In genomic region chrX:101391831-101392230, GRCh38 we compare ENCODE assay signal across 8 cellular contexts. TPM values are rescaled to one million over a fixed set of nuclear protein-coding genes. Genes with fewer than 3 reads are reported as not detected.
A peak's percentile ranks its signal among the peaks of the same experiment; 100 is the strongest.
DNase-seq lines count a peak whose midpoint lies in the region; ATAC-seq, FAIRE-seq and TF ChIP-seq lines count a peak whose summit lies in the region.

No MANE protein-coding gene starts in this region.

- in situ Hi-C loops in HepG2 (cut with HindIII; ENCODE audit: extremely low pct_ligation_motif_present, low pct_unique_long_range_greater_than_20kb): no loop called here

- TF ChIP-seq CTCF in HepG2 (CRISPR knock-in tag; IDR thresholded peaks at IDR 0.05) (no peak), tibial nerve (IDR thresholded peaks at IDR 0.05) (no peak)

- POLR2A ChIA-PET in HepG2 (lab: Yijun Ruan, JAX): interaction anchor here (1.5 to 2.1 kb wide), 2 partner anchors 16 to 44 kb away, joined by 14 to 35 read pairs; partner anchors contain the start of genes GLA, HNRNPH2 and TIMM8A

- H3K9ac ChIP-seq in HepG2 (ENCODE audit: insufficient read depth, low read depth, low read length): peak overlapping the region; percentile 84

- intact Hi-C loops in HepG2 (cut with micrococcal nuclease; ENCODE audit: unreplicated experiment): loop anchor here (2.0 to 5.0 kb wide), 2 partner anchors 15 to 45 kb away; partner anchors contain the start of genes GLA and TIMM8A

- no peak for DNase-seq in activated T-cell treated with anti-CD3 and anti-CD28 coated beads, Interleukin-2, amount 50 U/mL, for 4 hours
- DNase-seq in activated T-cell treated with anti-CD3 and anti-CD28 coated beads, Interleukin-2, amount 50 U/mL, for 1 hour: no peak
- no peak for DNase-seq in activated naive CD8-positive, alpha-beta T cell treated with anti-CD3 and anti-CD28 coated beads, Interleukin-2, amount 50 U/mL, for 24 hours
- no peak for DNase-seq in HepG2 (ENCODE audit: low spot score)
- DNase-seq in tibial nerve (ENCODE audit: low spot score in 2 of 2): no peak
- no peak for DNase-seq in HCEC 1CT
- no peak for DNase-seq in GM19239 (ENCODE audit: insufficient read length, low spot score)
- no peak for DNase-seq in NCI-H524 (lab: John Stamatoyannopoulos, UW)

- peaks cover 34% of the 10 kb centered on the region for H3K36me3 Mint-ChIP-seq in activated T-cell treated with anti-CD3 and anti-CD28 coated beads, Interleukin-2, amount 50 U/mL, for 4 hours (ENCODE audit: insufficient read depth)
- peaks cover 40% of the 10 kb centered on the region for H3K36me3 Mint-ChIP-seq in activated naive CD8-positive, alpha-beta T cell treated with anti-CD3 and anti-CD28 coated beads, Interleukin-2, amount 50 U/mL, for 24 hours (ENCODE audit: low read depth)

- H3K36me3 ChIP-seq in HepG2 (replicated peaks in 1 of 2; ENCODE audit: control insufficient read depth in 1 of 2, insufficient read depth in 2 of 2, low read length in 2 of 2): peaks cover 0 to 4% of the 10 kb centered on the region in 2 experiments; a peak in 2 of 5 replicates
- H3K36me3 ChIP-seq in tibial nerve: no peaks in the 10 kb centered on the region

- no peaks in the 10 kb centered on the region for H3K9me3 Mint-ChIP-seq in activated T-cell treated with anti-CD3 and anti-CD28 coated beads, Interleukin-2, amount 50 U/mL, for 4 hours
- no peaks in the 10 kb centered on the region for H3K9me3 Mint-ChIP-seq in activated naive CD8-positive, alpha-beta T cell treated with anti-CD3 and anti-CD28 coated beads, Interleukin-2, amount 50 U/mL, for 24 hours

- TF ChIP-seq EP300 in HepG2 (IDR thresholded peaks at IDR 0.05; ENCODE audit: low read depth in 2 of 2, low read length in 2 of 2) (no peak), HepG2 (CRISPR knock-in tag; IDR thresholded peaks at IDR 0.05; ENCODE audit: borderline replicate concordance) (no peak), tibial nerve (IDR thresholded peaks at IDR 0.05) (no peak)

- CTCF ChIA-PET in HepG2 (lab: Yijun Ruan, JAX; ENCODE audit: low intra/inter-chr PET ratio, low total read pairs): no interaction called here

- peak; percentile 47 for FAIRE-seq in HepG2 (lab: Jason Lieb, UNC)
- FAIRE-seq in GM19239 (lab: Jason Lieb, UNC): no peak

- H2AFZ ChIP-seq in HepG2 (ENCODE audit: low read length): no peak overlapping the region

- H3K4me3 ChIP-seq in HepG2 (replicated peaks in 1 of 3; ENCODE audit: insufficient read depth in 1 of 3, low read depth in 2 of 3, low read length in 3 of 3) (peak overlapping the region; percentile 69 to 78 (median 69); a peak in 4 of 6 replicates), tibial nerve (peak overlapping the region; percentile 33 to 58 (median 43))

- WGBS in HepG2 (ENCODE audit: low lambda C conversion rate): 34% methylated on average over 6 of the region's 6 CpGs
- WGBS in tibial nerve, 2 donors: 55 to 69% methylated on average over 6 of the region's 6 CpGs

- H3K4me3 Mint-ChIP-seq in activated T-cell treated with anti-CD3 and anti-CD28 coated beads, Interleukin-2, amount 50 U/mL, for 4 hours: peak overlapping the region; percentile 97
- peak overlapping the region; percentile 92 for H3K4me3 Mint-ChIP-seq in activated naive CD8-positive, alpha-beta T cell treated with anti-CD3 and anti-CD28 coated beads, Interleukin-2, amount 50 U/mL, for 24 hours

- no peaks in the 10 kb centered on the region for H4K20me1 ChIP-seq in HepG2 (ENCODE audit: insufficient read depth, low read length)

- H3K9me3 ChIP-seq in HepG2 (ENCODE audit: low read length) (no peaks in the 10 kb centered on the region), tibial nerve (no peaks in the 10 kb centered on the region)

- H3K4me1 Mint-ChIP-seq in activated T-cell treated with anti-CD3 and anti-CD28 coated beads, Interleukin-2, amount 50 U/mL, for 4 hours (ENCODE audit: low read depth): peaks cover 18% of the 10 kb centered on the region
- H3K4me1 Mint-ChIP-seq in activated naive CD8-positive, alpha-beta T cell treated with anti-CD3 and anti-CD28 coated beads, Interleukin-2, amount 50 U/mL, for 24 hours: peaks cover 25% of the 10 kb centered on the region

- no peak for ATAC-seq in activated T-cell treated with anti-CD3 and anti-CD28 coated beads, Interleukin-2, amount 50 U/mL, for 4 hours
- no peak for ATAC-seq in activated naive CD8-positive, alpha-beta T cell treated with anti-CD3 and anti-CD28 coated beads, Interleukin-2, amount 50 U/mL, for 24 hours
- ATAC-seq in HepG2: no peak

- TF ChIP-seq RAD21 in HepG2 (CRISPR knock-in tag; IDR thresholded peaks at IDR 0.05): no peak

- no peak for TF ChIP-seq POLR2A in HepG2 (IDR thresholded peaks at IDR 0.05; ENCODE audit: insufficient read depth in 1 of 2, low read depth in 2 of 2, low read length in 2 of 2)
- no peak for TF ChIP-seq POLR2A in tibial nerve (IDR thresholded peaks at IDR 0.05)

- peaks cover 23% of the 10 kb centered on the region for H3K4me1 ChIP-seq in HepG2 (ENCODE audit: insufficient read depth, low read length)
- peaks cover 0 to 15% (median 3%) of the 10 kb centered on the region in 4 donors for H3K4me1 ChIP-seq in tibial nerve

- H3K27ac ChIP-seq in HepG2 (ENCODE audit: extremely low read length, insufficient read depth, low read length) (peak overlapping the region; percentile 76), tibial nerve (peak overlapping the region in 3 of 4 donors; percentile 73 to 86 (median 81))

- H3K27me3 Mint-ChIP-seq in activated T-cell treated with anti-CD3 and anti-CD28 coated beads, Interleukin-2, amount 50 U/mL, for 4 hours (ENCODE audit: low read depth): no peaks in the 10 kb centered on the region
- H3K27me3 Mint-ChIP-seq in activated naive CD8-positive, alpha-beta T cell treated with anti-CD3 and anti-CD28 coated beads, Interleukin-2, amount 50 U/mL, for 24 hours: no peaks in the 10 kb centered on the region

- H3K79me2 ChIP-seq in HepG2 (ENCODE audit: insufficient read depth, low read length): peaks cover 18% of the 10 kb centered on the region

- peak overlapping the region; percentile 64 for H3K4me2 ChIP-seq in HepG2 (ENCODE audit: low read depth, low read length)

- no TSS peak for BruUV-seq in HepG2 (replicated peaks; lab: Mats Ljungman, UMichigan)

- no peaks in the 10 kb centered on the region; a peak in 1 of 5 replicates for H3K27me3 ChIP-seq in HepG2 (ENCODE audit: control insufficient read depth in 1 of 2, insufficient read depth in 2 of 2, low read length in 2 of 2)
- H3K27me3 ChIP-seq in tibial nerve: peaks cover 0 to 3% of the 10 kb centered on the region in 2 donors

- H3K27ac Mint-ChIP-seq in activated naive CD8-positive, alpha-beta T cell treated with anti-CD3 and anti-CD28 coated beads, Interleukin-2, amount 50 U/mL, for 24 hours: peak overlapping the region; percentile 98

RNA-seq across cellular contexts. Expression of gene RPL36A, which starts 1.0 kb away (rescaled TPM):
- total RNA-seq in activated T-cell treated with anti-CD3 and anti-CD28 coated beads, Interleukin-2, amount 50 U/mL, for 4 hours: 100 to 1,000 TPM; 451 to 525 (median 514) TPM
- 1,152 and 1,356 TPM in 2 replicates for total RNA-seq in HepG2 (2016; rRNA removed; fragmentation: Illumina TruSeq; extraction: Trizol)
- total RNA-seq in HepG2 (2016; cell fraction: cytosol; rRNA removed; fragmentation: Illumina TruSeq; extraction: Trizol; ENCODE audit: low read depth): 1,558 and 1,711 TPM in 2 replicates
- total RNA-seq in HepG2 (2016; cell fraction: insoluble cytoplasmic fraction; rRNA removed; fragmentation: Illumina TruSeq; extraction: Trizol): 1,145 and 1,463 TPM in 2 replicates
- 2,402 and 2,463 TPM in 2 replicates for total RNA-seq in HepG2 (2016; cell fraction: membrane; rRNA removed; fragmentation: Illumina TruSeq; extraction: Trizol)
- total RNA-seq in HepG2 (2016; cell fraction: nucleus; rRNA removed; fragmentation: Illumina TruSeq; extraction: Trizol): 377 and 446 TPM in 2 replicates
- polyA plus RNA-seq in HepG2 (2011; rRNA removed): 1,716 and 1,794 TPM in 2 replicates
- 347 and 1,257 TPM in 2 replicates for polyA plus RNA-seq in HepG2 (2011; cell fraction: cytosol; rRNA removed)
- 344 and 453 TPM in 2 replicates for polyA plus RNA-seq in HepG2 (2011; cell fraction: nucleus; rRNA removed)
- polyA plus RNA-seq in HepG2 (2012): 1,782 and 2,753 TPM in 2 replicates
- 2,303 and 2,310 TPM in 2 replicates for polyA plus RNA-seq in HepG2 (2016; cell fraction: cytosol; fragmentation: Illumina TruSeq; extraction: Trizol; ENCODE audit: low read depth)
- polyA plus RNA-seq in HepG2 (2016; cell fraction: insoluble cytoplasmic fraction; fragmentation: Illumina TruSeq; extraction: Trizol; ENCODE audit: low read depth): 1,609 and 1,776 TPM in 2 replicates
- 2,746 and 2,816 TPM in 2 replicates for polyA plus RNA-seq in HepG2 (2016; cell fraction: membrane; fragmentation: Illumina TruSeq; extraction: Trizol; ENCODE audit: low read depth)
- 795 and 884 TPM in 2 replicates for polyA plus RNA-seq in HepG2 (2016; cell fraction: nucleus; fragmentation: Illumina TruSeq; extraction: Trizol; ENCODE audit: insufficient read depth, low read depth)
- 21.0 and 236 TPM in 2 replicates for polyA minus RNA-seq in HepG2 (2011; rRNA and poly(A)+ RNA removed; ENCODE audit: low replicate concordance)
- polyA minus RNA-seq in HepG2 (2011; cell fraction: cytosol; rRNA and poly(A)+ RNA removed): 71.0 and 83.5 TPM in 2 replicates
- 113 and 173 TPM in 2 replicates for polyA minus RNA-seq in HepG2 (2011; cell fraction: nucleus; rRNA and poly(A)+ RNA removed)
- total RNA-seq in tibial nerve: 1,000 to 10,000 TPM in 3 of 4 donors, 100 to 1,000 TPM in 1; 493 to 1,912 (median 1,279) TPM

RNA-seq across cellular contexts. Expression of gene BTK, which starts 5.8 kb away (rescaled TPM):
- total RNA-seq in activated T-cell treated with anti-CD3 and anti-CD28 coated beads, Interleukin-2, amount 50 U/mL, for 4 hours: 1 to 10 TPM in 2 of 3 donors, under 1 TPM in 1; 0.61 to 3.4 (median 2.3) TPM
- total RNA-seq in HepG2 (2016; rRNA removed; fragmentation: Illumina TruSeq; extraction: Trizol): not detected in 2 replicates
- not detected in 2 replicates for total RNA-seq in HepG2 (2016; cell fraction: cytosol; rRNA removed; fragmentation: Illumina TruSeq; extraction: Trizol; ENCODE audit: low read depth)
- total RNA-seq in HepG2 (2016; cell fraction: insoluble cytoplasmic fraction; rRNA removed; fragmentation: Illumina TruSeq; extraction: Trizol): not detected in 2 replicates
- not detected in 2 replicates for total RNA-seq in HepG2 (2016; cell fraction: membrane; rRNA removed; fragmentation: Illumina TruSeq; extraction: Trizol)
- not detected in 2 replicates for total RNA-seq in HepG2 (2016; cell fraction: nucleus; rRNA removed; fragmentation: Illumina TruSeq; extraction: Trizol)
- polyA plus RNA-seq in HepG2 (2011; rRNA removed): not detected in 2 replicates
- not detected in 2 replicates for polyA plus RNA-seq in HepG2 (2011; cell fraction: cytosol; rRNA removed)
- not detected in 2 replicates for polyA plus RNA-seq in HepG2 (2011; cell fraction: nucleus; rRNA removed)
- polyA plus RNA-seq in HepG2 (2012): not detected in 2 replicates
- polyA plus RNA-seq in HepG2 (2016; cell fraction: cytosol; fragmentation: Illumina TruSeq; extraction: Trizol; ENCODE audit: low read depth): not detected in 2 replicates
- not detected in 2 replicates for polyA plus RNA-seq in HepG2 (2016; cell fraction: insoluble cytoplasmic fraction; fragmentation: Illumina TruSeq; extraction: Trizol; ENCODE audit: low read depth)
- not detected in 2 replicates for polyA plus RNA-seq in HepG2 (2016; cell fraction: membrane; fragmentation: Illumina TruSeq; extraction: Trizol; ENCODE audit: low read depth)
- not detected in 2 replicates for polyA plus RNA-seq in HepG2 (2016; cell fraction: nucleus; fragmentation: Illumina TruSeq; extraction: Trizol; ENCODE audit: insufficient read depth, low read depth)
- 0.16 TPM in 1 of 2 replicates, not detected in the other for polyA minus RNA-seq in HepG2 (2011; rRNA and poly(A)+ RNA removed; ENCODE audit: low replicate concordance)
- not detected in 2 replicates for polyA minus RNA-seq in HepG2 (2011; cell fraction: cytosol; rRNA and poly(A)+ RNA removed)
- polyA minus RNA-seq in HepG2 (2011; cell fraction: nucleus; rRNA and poly(A)+ RNA removed): not detected in 2 replicates
- total RNA-seq in tibial nerve: 10 to 100 TPM in 1 of 4 donors, 1 to 10 TPM in 3; 2.5 to 19.7 (median 4.9) TPM

RNA-seq across cellular contexts. Expression of gene GLA, which starts 15.9 kb away (rescaled TPM):
- total RNA-seq in activated T-cell treated with anti-CD3 and anti-CD28 coated beads, Interleukin-2, amount 50 U/mL, for 4 hours: 10 to 100 TPM; 49.6 to 70.8 (median 62.4) TPM
- total RNA-seq in HepG2 (2016; rRNA removed; fragmentation: Illumina TruSeq; extraction: Trizol): 33.3 and 59.3 TPM in 2 replicates
- 9.1 and 9.3 TPM in 2 replicates for total RNA-seq in HepG2 (2016; cell fraction: cytosol; rRNA removed; fragmentation: Illumina TruSeq; extraction: Trizol; ENCODE audit: low read depth)
- 33.2 and 57.0 TPM in 2 replicates for total RNA-seq in HepG2 (2016; cell fraction: insoluble cytoplasmic fraction; rRNA removed; fragmentation: Illumina TruSeq; extraction: Trizol)
- total RNA-seq in HepG2 (2016; cell fraction: membrane; rRNA removed; fragmentation: Illumina TruSeq; extraction: Trizol): 13.0 and 15.3 TPM in 2 replicates
- 55.2 and 67.1 TPM in 2 replicates for total RNA-seq in HepG2 (2016; cell fraction: nucleus; rRNA removed; fragmentation: Illumina TruSeq; extraction: Trizol)
- polyA plus RNA-seq in HepG2 (2011; rRNA removed): 27.0 and 31.4 TPM in 2 replicates
- polyA plus RNA-seq in HepG2 (2011; cell fraction: cytosol; rRNA removed): 15.0 and 16.0 TPM in 2 replicates
- polyA plus RNA-seq in HepG2 (2011; cell fraction: nucleus; rRNA removed): 28.5 and 38.2 TPM in 2 replicates
- 19.5 and 19.7 TPM in 2 replicates for polyA plus RNA-seq in HepG2 (2012)
- polyA plus RNA-seq in HepG2 (2016; cell fraction: cytosol; fragmentation: Illumina TruSeq; extraction: Trizol; ENCODE audit: low read depth): 8.1 and 8.2 TPM in 2 replicates
- 26.3 and 34.0 TPM in 2 replicates for polyA plus RNA-seq in HepG2 (2016; cell fraction: insoluble cytoplasmic fraction; fragmentation: Illumina TruSeq; extraction: Trizol; ENCODE audit: low read depth)
- 8.0 and 10.5 TPM in 2 replicates for polyA plus RNA-seq in HepG2 (2016; cell fraction: membrane; fragmentation: Illumina TruSeq; extraction: Trizol; ENCODE audit: low read depth)
- polyA plus RNA-seq in HepG2 (2016; cell fraction: nucleus; fragmentation: Illumina TruSeq; extraction: Trizol; ENCODE audit: insufficient read depth, low read depth): 108 and 116 TPM in 2 replicates
- 9.4 and 59.3 TPM in 2 replicates for polyA minus RNA-seq in HepG2 (2011; rRNA and poly(A)+ RNA removed; ENCODE audit: low replicate concordance)
- polyA minus RNA-seq in HepG2 (2011; cell fraction: cytosol; rRNA and poly(A)+ RNA removed): 3.4 and 6.9 TPM in 2 replicates
- polyA minus RNA-seq in HepG2 (2011; cell fraction: nucleus; rRNA and poly(A)+ RNA removed): 12.1 and 12.5 TPM in 2 replicates
- total RNA-seq in tibial nerve: 10 to 100 TPM; 18.1 to 20.1 (median 19.2) TPM

RNA-seq across cellular contexts. Expression of gene HNRNPH2, which starts 16.2 kb away (rescaled TPM):
- total RNA-seq in activated T-cell treated with anti-CD3 and anti-CD28 coated beads, Interleukin-2, amount 50 U/mL, for 4 hours: 10 to 100 TPM; 25.3 to 28.7 (median 26.5) TPM
- total RNA-seq in HepG2 (2016; rRNA removed; fragmentation: Illumina TruSeq; extraction: Trizol) (56.9 and 80.1 TPM in 2 replicates), tibial nerve (10 to 100 TPM; 31.2 to 46.0 (median 40.1) TPM)
- 3.0 and 3.8 TPM in 2 replicates for total RNA-seq in HepG2 (2016; cell fraction: cytosol; rRNA removed; fragmentation: Illumina TruSeq; extraction: Trizol; ENCODE audit: low read depth)
- total RNA-seq in HepG2 (2016; cell fraction: insoluble cytoplasmic fraction; rRNA removed; fragmentation: Illumina TruSeq; extraction: Trizol): 56.7 and 80.8 TPM in 2 replicates
- 8.9 and 11.3 TPM in 2 replicates for total RNA-seq in HepG2 (2016; cell fraction: membrane; rRNA removed; fragmentation: Illumina TruSeq; extraction: Trizol)
- total RNA-seq in HepG2 (2016; cell fraction: nucleus; rRNA removed; fragmentation: Illumina TruSeq; extraction: Trizol): 24.4 and 25.9 TPM in 2 replicates
- 19.8 and 23.8 TPM in 2 replicates for polyA plus RNA-seq in HepG2 (2011; rRNA removed)
- 10.8 and 18.5 TPM in 2 replicates for polyA plus RNA-seq in HepG2 (2011; cell fraction: cytosol; rRNA removed)
- 2.8 and 6.0 TPM in 2 replicates for polyA plus RNA-seq in HepG2 (2011; cell fraction: nucleus; rRNA removed)
- polyA plus RNA-seq in HepG2 (2012): 37.5 and 38.7 TPM in 2 replicates
- polyA plus RNA-seq in HepG2 (2016; cell fraction: cytosol; fragmentation: Illumina TruSeq; extraction: Trizol; ENCODE audit: low read depth): 2.6 and 3.2 TPM in 2 replicates
- 87.9 and 95.7 TPM in 2 replicates for polyA plus RNA-seq in HepG2 (2016; cell fraction: insoluble cytoplasmic fraction; fragmentation: Illumina TruSeq; extraction: Trizol; ENCODE audit: low read depth)
- polyA plus RNA-seq in HepG2 (2016; cell fraction: membrane; fragmentation: Illumina TruSeq; extraction: Trizol; ENCODE audit: low read depth): 9.3 and 9.8 TPM in 2 replicates
- polyA plus RNA-seq in HepG2 (2016; cell fraction: nucleus; fragmentation: Illumina TruSeq; extraction: Trizol; ENCODE audit: insufficient read depth, low read depth): 36.4 and 38.0 TPM in 2 replicates
- 7.4 and 22.0 TPM in 2 replicates for polyA minus RNA-seq in HepG2 (2011; rRNA and poly(A)+ RNA removed; ENCODE audit: low replicate concordance)
- 12.0 and 13.7 TPM in 2 replicates for polyA minus RNA-seq in HepG2 (2011; cell fraction: cytosol; rRNA and poly(A)+ RNA removed)
- 8.5 and 10.1 TPM in 2 replicates for polyA minus RNA-seq in HepG2 (2011; cell fraction: nucleus; rRNA and poly(A)+ RNA removed)

RNA-seq across cellular contexts. Expression of gene TIMM8A, which starts 43.3 kb away (rescaled TPM):
- 10 to 100 TPM; 40.5 to 45.5 (median 42.3) TPM for total RNA-seq in activated T-cell treated with anti-CD3 and anti-CD28 coated beads, Interleukin-2, amount 50 U/mL, for 4 hours
- total RNA-seq in HepG2 (2016; rRNA removed; fragmentation: Illumina TruSeq; extraction: Trizol) (25.5 and 36.6 TPM in 2 replicates), tibial nerve (1 to 10 TPM; 2.6 to 7.5 (median 5.4) TPM)
- total RNA-seq in HepG2 (2016; cell fraction: cytosol; rRNA removed; fragmentation: Illumina TruSeq; extraction: Trizol; ENCODE audit: low read depth): 14.2 and 16.6 TPM in 2 replicates
- total RNA-seq in HepG2 (2016; cell fraction: insoluble cytoplasmic fraction; rRNA removed; fragmentation: Illumina TruSeq; extraction: Trizol): 26.3 and 41.5 TPM in 2 replicates
- total RNA-seq in HepG2 (2016; cell fraction: membrane; rRNA removed; fragmentation: Illumina TruSeq; extraction: Trizol): 27.7 and 28.5 TPM in 2 replicates
- total RNA-seq in HepG2 (2016; cell fraction: nucleus; rRNA removed; fragmentation: Illumina TruSeq; extraction: Trizol): 15.4 and 17.3 TPM in 2 replicates
- polyA plus RNA-seq in HepG2 (2011; rRNA removed): 6.1 and 7.3 TPM in 2 replicates
- 7.1 and 8.7 TPM in 2 replicates for polyA plus RNA-seq in HepG2 (2011; cell fraction: cytosol; rRNA removed)
- 2.0 and 3.4 TPM in 2 replicates for polyA plus RNA-seq in HepG2 (2011; cell fraction: nucleus; rRNA removed)
- 9.2 and 14.0 TPM in 2 replicates for polyA plus RNA-seq in HepG2 (2012)
- 20.8 and 25.5 TPM in 2 replicates for polyA plus RNA-seq in HepG2 (2016; cell fraction: cytosol; fragmentation: Illumina TruSeq; extraction: Trizol; ENCODE audit: low read depth)
- polyA plus RNA-seq in HepG2 (2016; cell fraction: insoluble cytoplasmic fraction; fragmentation: Illumina TruSeq; extraction: Trizol; ENCODE audit: low read depth): 52.1 and 56.3 TPM in 2 replicates
- 31.0 and 35.5 TPM in 2 replicates for polyA plus RNA-seq in HepG2 (2016; cell fraction: membrane; fragmentation: Illumina TruSeq; extraction: Trizol; ENCODE audit: low read depth)
- polyA plus RNA-seq in HepG2 (2016; cell fraction: nucleus; fragmentation: Illumina TruSeq; extraction: Trizol; ENCODE audit: insufficient read depth, low read depth): 24.0 and 30.0 TPM in 2 replicates
- polyA minus RNA-seq in HepG2 (2011; rRNA and poly(A)+ RNA removed; ENCODE audit: low replicate concordance): 8.0 and 18.4 TPM in 2 replicates
- 3.8 and 7.4 TPM in 2 replicates for polyA minus RNA-seq in HepG2 (2011; cell fraction: cytosol; rRNA and poly(A)+ RNA removed)
- 10.7 and 12.2 TPM in 2 replicates for polyA minus RNA-seq in HepG2 (2011; cell fraction: nucleus; rRNA and poly(A)+ RNA removed)
